Comparison of ENCODE assay signal across 1 cellular context in genomic region chr17:32302860-32303649, GRCh38.
TF ChIP-seq lines count a peak whose summit lies in the region.

No MANE protein-coding gene starts in this region.

TF ChIP-seq in HepG2, 621 proteins besides CTCF, POLR2A, EP300 and RAD21 (continued from another document and continues in another):
- TF ChIP-seq MLXIP (CRISPR knock-in tag; IDR thresholded peaks at IDR 0.05; ENCODE audit: borderline replicate concordance) (0 out of 2 replicates have a peak, but pooled peaks have one; percentile 30), NONO (IDR thresholded peaks at IDR 0.05) (no peak), NONO (CRISPR knock-in tag; conservative IDR thresholded peaks at IDR 0.05) (0 out of 2 replicates have a peak, but pooled peaks have one; percentile 13), ZNF253 (CRISPR knock-in tag; IDR thresholded peaks at IDR 0.05; ENCODE audit: borderline replicate concordance) (no peak), ZBTB21 (CRISPR knock-in tag; IDR thresholded peaks at IDR 0.05) (no peak), MEF2D (CRISPR knock-in tag; IDR thresholded peaks at IDR 0.05) (peak; percentile 67; the same call in 1 of the 2 replicates), ARID4A (CRISPR knock-in tag; IDR thresholded peaks at IDR 0.05; ENCODE audit: borderline replicate concordance) (peak; percentile 48; the same call in 1 of the 2 replicates), ZNF350 (CRISPR knock-in tag; IDR thresholded peaks at IDR 0.05; ENCODE audit: borderline replicate concordance, low read depth) (peak; percentile 64; the same call in 1 of the 2 replicates), NCOA2 (CRISPR knock-in tag; IDR thresholded peaks at IDR 0.05) (peak; percentile 83), KLF11 (CRISPR knock-in tag; IDR thresholded peaks at IDR 0.05) (no peak), FOSL2 (CRISPR knock-in tag; IDR thresholded peaks at IDR 0.05) (0 out of 2 replicates have a peak, but pooled peaks have one; percentile 14), HMGA1 (CRISPR knock-in tag; conservative IDR thresholded peaks at IDR 0.05) (no peak), ZNF687 (CRISPR knock-in tag; IDR thresholded peaks at IDR 0.05) (peak; percentile 81), ZNF547 (CRISPR knock-in tag; IDR thresholded peaks at IDR 0.05) (0 out of 2 replicates have a peak, but pooled peaks have one; percentile 19), ZSCAN20 (CRISPR knock-in tag; IDR thresholded peaks at IDR 0.05; ENCODE audit: borderline replicate concordance) (no peak), ZNF501 (CRISPR knock-in tag; IDR thresholded peaks at IDR 0.05) (peak; percentile 59), ZBTB39 (CRISPR knock-in tag; IDR thresholded peaks at IDR 0.05) (no peak), E2F2 (CRISPR knock-in tag; IDR thresholded peaks at IDR 0.05; ENCODE audit: borderline replicate concordance) (no peak), POGK (CRISPR knock-in tag; conservative IDR thresholded peaks at IDR 0.05) (peak; percentile 46; the same call in 1 of the 2 replicates), TBX2 (CRISPR knock-in tag; IDR thresholded peaks at IDR 0.05; ENCODE audit: borderline replicate concordance) (peak; percentile 73; the same call in 1 of the 2 replicates), SALL2 (CRISPR knock-in tag; IDR thresholded peaks at IDR 0.05) (0 out of 2 replicates have a peak, but pooled peaks have one; percentile 24), STAT6 (CRISPR knock-in tag; IDR thresholded peaks at IDR 0.05; ENCODE audit: borderline replicate concordance) (0 out of 2 replicates have a peak, but pooled peaks have one; percentile 64), ZNF446 (CRISPR knock-in tag; IDR thresholded peaks at IDR 0.05) (no peak), GATAD2A (CRISPR knock-in tag; IDR thresholded peaks at IDR 0.05) (peak; percentile 85; the same call in 1 of the 2 replicates), PPARG (CRISPR knock-in tag; conservative IDR thresholded peaks at IDR 0.05) (peak; percentile 94), GABPB1 (CRISPR knock-in tag; IDR thresholded peaks at IDR 0.05) (no peak), SOX13 (IDR thresholded peaks at IDR 0.05) (0 out of 2 replicates have a peak, but pooled peaks have one; percentile 15), SOX13 (CRISPR knock-in tag; conservative IDR thresholded peaks at IDR 0.05 in 1 of 2, IDR thresholded peaks at IDR 0.05 in 1 of 2) (peak in 1 of 2 experiments; percentile 78; a peak in 2 of 4 replicates), SKI (IDR thresholded peaks at IDR 0.05; ENCODE audit: partially characterized antibody) (peak; percentile 49), ZKSCAN1 (IDR thresholded peaks at IDR 0.05; ENCODE audit: low read length) (no peak), RBFOX2 (IDR thresholded peaks at IDR 0.05; ENCODE audit: low read depth, low read length) (no peak), HDAC2 (CRISPR knock-in tag; IDR thresholded peaks at IDR 0.05) (peak; percentile 90), BCL6 (CRISPR knock-in tag; IDR thresholded peaks at IDR 0.05) (peak; percentile 96), HNF4G (IDR thresholded peaks at IDR 0.05; ENCODE audit: borderline replicate concordance, low read depth, low read length) (peak; percentile 82), HNF4G (CRISPR knock-in tag; IDR thresholded peaks at IDR 0.05; ENCODE audit: borderline replicate concordance, low read depth) (peak; percentile 84), ZNF513 (CRISPR knock-in tag; conservative IDR thresholded peaks at IDR 0.05) (no peak), GATAD1 (CRISPR knock-in tag; IDR thresholded peaks at IDR 0.05) (peak; percentile 43; the same call in 1 of the 2 replicates), ZNF672 (CRISPR knock-in tag; IDR thresholded peaks at IDR 0.05) (no peak), TBL1XR1 (IDR thresholded peaks at IDR 0.05; ENCODE audit: borderline replicate concordance, low read length, partially characterized antibody) (peak; percentile 61), ZNF550 (CRISPR knock-in tag; IDR thresholded peaks at IDR 0.05; ENCODE audit: borderline replicate concordance) (0 out of 2 replicates have a peak, but pooled peaks have one; percentile 62)
